In the genomic region with DNA sequence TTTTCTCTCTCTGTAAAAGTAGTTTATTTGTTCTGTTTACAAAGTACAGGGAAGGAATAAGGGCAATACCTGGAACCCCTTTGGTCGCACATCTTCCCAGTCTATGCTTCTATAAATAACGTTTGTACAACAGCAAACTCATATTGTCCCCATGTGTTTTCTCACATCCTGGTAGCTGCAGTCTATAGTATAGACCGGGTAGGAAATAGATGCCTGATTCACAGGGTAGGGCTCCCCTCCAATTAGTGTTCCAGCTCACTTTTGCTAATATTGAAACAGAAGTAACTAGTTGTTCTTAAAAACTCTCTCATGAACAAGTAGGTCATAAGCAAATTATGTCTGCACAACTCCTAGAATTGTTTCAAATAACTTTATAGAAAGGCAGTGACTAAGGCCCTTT, we compare ENCODE assay signal across 9 cellular contexts. TPM values are rescaled to one million over a fixed set of nuclear protein-coding genes. Genes with fewer than 3 reads are reported as not detected.
A peak's percentile ranks its signal among the peaks of the same experiment; 100 is the strongest.
DNase-seq lines count a peak whose midpoint lies in the region; ATAC-seq and TF ChIP-seq lines count a peak whose summit lies in the region.
"Had no signal": no experiment of that assay in that cellular context is flagged by ENCODE, and none has a peak within 500 bp of the region (broad histone marks: within the 10 kb centered on the region; RNA-seq: fewer than 3 reads in every experiment).

No MANE protein-coding gene starts in this region.

- CTCF ChIA-PET in A673 (lab: Charles Lee) = no interaction called here

- H3K9me3 Mint-ChIP-seq in activated naive CD8-positive, alpha-beta T cell treated with anti-CD3 and anti-CD28 coated beads, Interleukin-2, amount 50 U/mL, for 24 hours = no peaks in the 10 kb centered on the region
- no peaks in the 10 kb centered on the region for H3K9me3 Mint-ChIP-seq in endothelial cell (ENCODE audit: unreplicated experiment)

- no peaks in the 10 kb centered on the region for H3K9me3 ChIP-seq in A673 (ENCODE audit: low read depth, low read length, poor library complexity, severe bottlenecking)
- H3K9me3 ChIP-seq in mesodermal cell (ENCODE audit: control insufficient read depth, low read length) = no peaks in the 10 kb centered on the region

- H3K4me3 ChIP-seq in A673 (ENCODE audit: low read depth, low read length, poor library complexity, severe bottlenecking) = peak overlapping the region; percentile 1
- H3K4me3 ChIP-seq in mesodermal cell (ENCODE audit: extremely low read depth, insufficient read depth, low read length, poor library complexity, severe bottlenecking) = no peak overlapping the region

- intact Hi-C loops in A673 (cut with micrococcal nuclease; ENCODE audit: unreplicated experiment) = loop anchor here (2.0 kb wide), 1 partner anchor 77 kb away; no protein-coding TSS in a partner anchor

- peaks cover 51% of the 10 kb centered on the region for H3K36me3 Mint-ChIP-seq in activated naive CD8-positive, alpha-beta T cell treated with anti-CD3 and anti-CD28 coated beads, Interleukin-2, amount 50 U/mL, for 24 hours (ENCODE audit: low read depth)
- no peaks in the 10 kb centered on the region for H3K36me3 Mint-ChIP-seq in endothelial cell (ENCODE audit: low read depth, unreplicated experiment)

- DNase-seq in A673 (ENCODE audit: low spot score) (no peak), D341Med (ENCODE audit: low spot score) (no peak), endothelial cell (ENCODE audit: low spot score) (no peak), cortex of kidney (lab: John Stamatoyannopoulos, UW) (no peak)
- DNase-seq in activated naive CD8-positive, alpha-beta T cell treated with anti-CD3 and anti-CD28 coated beads, Interleukin-2, amount 50 U/mL, for 24 hours = no peak
- DNase-seq: activated naive CD4-positive, alpha-beta T cell had no signal

- H3K27ac ChIP-seq in A673 (ENCODE audit: low read depth, low read length, poor library complexity, severe bottlenecking) (peak overlapping the region; percentile 93), mesodermal cell (ENCODE audit: low read depth, low read length, severe bottlenecking) (peak overlapping the region; percentile 94)

- H3K4me1 ChIP-seq in A673 (ENCODE audit: insufficient read depth, low read length, poor library complexity, severe bottlenecking) (peaks cover 59% of the 10 kb centered on the region), mesodermal cell (ENCODE audit: control insufficient read depth, insufficient read depth, low read length, poor library complexity, severe bottlenecking) (peaks cover 40% of the 10 kb centered on the region)

- POLR2A ChIA-PET in A673 (lab: Charles Lee; ENCODE audit: low non-redundant PET) = interaction anchor here (0.7 kb wide), 1 partner anchor 71 kb away, joined by 4 read pairs; no protein-coding TSS in a partner anchor

- 93% methylated on average over 2 of the region's 3 CpGs; no CpG with 5 or more reads in 1 of the 2 experiments for whole genome bisulfite sequencing in mesodermal cell (ENCODE audit: insufficient coverage in 2 of 2), 2 experiments

- no peak for TF ChIP-seq CTCF in A673 (conservative IDR thresholded peaks at IDR 0.05; ENCODE audit: low read depth, low read length)
- TF ChIP-seq CTCF in endothelial cell (IDR thresholded peaks at IDR 0.05; ENCODE audit: unreplicated experiment) = no peak

- H3K4me1 Mint-ChIP-seq in activated naive CD8-positive, alpha-beta T cell treated with anti-CD3 and anti-CD28 coated beads, Interleukin-2, amount 50 U/mL, for 24 hours = peaks cover 60% of the 10 kb centered on the region
- H3K4me1 Mint-ChIP-seq in endothelial cell (ENCODE audit: unreplicated experiment) = peaks cover 17% of the 10 kb centered on the region

- no peaks in the 10 kb centered on the region for H3K27me3 Mint-ChIP-seq in activated naive CD8-positive, alpha-beta T cell treated with anti-CD3 and anti-CD28 coated beads, Interleukin-2, amount 50 U/mL, for 24 hours
- H3K27me3 Mint-ChIP-seq in endothelial cell (ENCODE audit: unreplicated experiment) = peaks cover 2% of the 10 kb centered on the region

- no TSS peak for BruUV-seq in A673 (replicated peaks; lab: Mats Ljungman, UMichigan)

- H3K36me3 ChIP-seq in A673 (ENCODE audit: insufficient read depth, low read length, poor library complexity, severe bottlenecking) (no peaks in the 10 kb centered on the region), mesodermal cell (ENCODE audit: control insufficient read depth, insufficient read depth, low read length) (peaks cover 3% of the 10 kb centered on the region)

- ATAC-seq in GM21619 (IDR thresholded peaks at IDR 0.05; ENCODE audit: unreplicated experiment) (peak; percentile 26), HG02884 (IDR thresholded peaks at IDR 0.05; ENCODE audit: unreplicated experiment) (no peak)
- ATAC-seq in activated naive CD8-positive, alpha-beta T cell treated with anti-CD3 and anti-CD28 coated beads, Interleukin-2, amount 50 U/mL, for 24 hours = peak; percentile 39

- H3K27ac Mint-ChIP-seq in activated naive CD8-positive, alpha-beta T cell treated with anti-CD3 and anti-CD28 coated beads, Interleukin-2, amount 50 U/mL, for 24 hours = peak overlapping the region; percentile 96
- no peak overlapping the region for H3K27ac Mint-ChIP-seq in endothelial cell (ENCODE audit: unreplicated experiment)

- H3K27me3 ChIP-seq in A673 (replicated peaks; ENCODE audit: insufficient read depth, low read depth, low read length, poor library complexity) = no peaks in the 10 kb centered on the region

- H3K4me3 Mint-ChIP-seq in activated naive CD8-positive, alpha-beta T cell treated with anti-CD3 and anti-CD28 coated beads, Interleukin-2, amount 50 U/mL, for 24 hours = no peak overlapping the region
- H3K4me3 Mint-ChIP-seq in endothelial cell (ENCODE audit: unreplicated experiment) = no peak overlapping the region

RNA-seq across cellular contexts. Expression of gene ATG7, which starts 17.7 kb away (rescaled TPM):
- total RNA-seq in A673 (2021) = 30.9 and 33.8 TPM in 2 replicates
- polyA plus RNA-seq in mesodermal cell (2013, experiment 1 of 2) = 23.2 TPM
- 25.7 TPM for polyA plus RNA-seq in mesodermal cell (2013, experiment 2 of 2)
- total RNA-seq in endothelial cell (ENCODE audit: unreplicated experiment) = 30.6 TPM
